In the genomic region with DNA sequence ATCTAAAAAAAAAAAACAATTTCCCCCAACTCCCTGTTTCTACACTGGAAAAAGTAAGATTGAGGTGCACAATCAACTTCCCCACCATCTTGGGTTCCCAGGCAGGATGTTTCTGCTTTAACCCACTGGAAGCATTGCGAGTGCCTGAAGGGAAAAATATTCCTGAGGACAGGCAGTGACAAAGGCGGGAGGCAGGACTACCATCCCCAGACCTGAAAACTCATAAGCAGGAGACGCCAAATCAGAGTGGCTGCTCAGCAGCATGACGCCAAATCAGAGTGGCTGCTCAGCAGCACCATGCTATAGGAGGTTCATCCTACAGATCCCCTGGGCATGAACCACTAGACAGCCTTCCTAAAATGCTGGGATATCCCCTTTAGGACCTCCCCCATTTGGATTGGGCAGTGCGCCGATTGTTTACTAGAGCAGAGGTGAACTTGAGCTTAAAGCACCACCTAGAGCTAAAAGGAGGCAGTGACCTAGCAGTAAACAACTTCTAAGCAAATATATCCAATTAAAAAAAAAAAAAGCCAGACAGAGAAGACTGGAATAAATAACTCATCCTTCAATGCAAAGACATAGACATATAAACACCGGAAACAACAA, we compare ENCODE assay signal across 14 cellular contexts. TPM values are rescaled to one million over a fixed set of nuclear protein-coding genes. Genes with fewer than 3 reads are reported as not detected.
A peak's percentile ranks its signal among the peaks of the same experiment; 100 is the strongest.
DNase-seq lines count a peak whose midpoint lies in the region; ATAC-seq, FAIRE-seq and TF ChIP-seq lines count a peak whose summit lies in the region.
"Had no signal": no experiment of that assay in that cellular context is flagged by ENCODE, and none has a peak within 500 bp of the region (broad histone marks: within the 10 kb centered on the region; RNA-seq: fewer than 3 reads in every experiment).

No MANE protein-coding gene starts in this region.

- no peaks in the 10 kb centered on the region for H3K79me1 ChIP-seq in H1 (ENCODE audit: low read depth, low read length)

- no peak overlapping the region for H2BK15ac ChIP-seq in H1 (ENCODE audit: low read length)

- no peak overlapping the region for H2BK5ac ChIP-seq in H1 (ENCODE audit: low read depth, low read length)

- no peak for TF ChIP-seq EP300 in SK-N-SH (IDR thresholded peaks at IDR 0.05; ENCODE audit: borderline replicate concordance in 1 of 2, low read depth in 1 of 2, low read length in 1 of 2)
- no peak for TF ChIP-seq EP300 in H1 (IDR thresholded peaks at IDR 0.05; ENCODE audit: borderline replicate concordance in 1 of 2, low read depth in 2 of 2, low read length in 2 of 2)

- H4K8ac ChIP-seq in H1 (ENCODE audit: extremely low read depth, insufficient read depth, low read length), result 0 out of 2 replicates have a peak overlapping the region, but pooled peaks have one; percentile 51

- H3K27me3 ChIP-seq in SK-N-SH (ENCODE audit: insufficient read depth) (no peaks in the 10 kb centered on the region), H1 (replicated peaks in 1 of 4; ENCODE audit: control insufficient read depth in 3 of 4, extremely low read depth in 1 of 4, insufficient read depth in 3 of 4, low read length in 3 of 4) (no peaks in the 10 kb centered on the region), esophagus squamous epithelium (no peaks in the 10 kb centered on the region)
- H3K27me3 ChIP-seq: transverse colon had no signal

- H3K9ac ChIP-seq in SK-N-SH, result no peak overlapping the region
- no peak overlapping the region for H3K9ac ChIP-seq in H1 (replicated peaks in 1 of 4; ENCODE audit: extremely low read depth in 1 of 4, low read depth in 3 of 4, low read length in 3 of 4)

- H3K27ac ChIP-seq in SK-N-SH (ENCODE audit: low read depth in 2 of 2, low read length in 1 of 2) (no peak overlapping the region), H1 (ENCODE audit: low read depth, low read length) (no peak overlapping the region), esophagus squamous epithelium (no peak overlapping the region)
- H3K27ac ChIP-seq: transverse colon had no signal

- H2AK5ac ChIP-seq in H1 (ENCODE audit: low read depth, low read length), result no peak overlapping the region

- H4K91ac ChIP-seq in H1 (replicated peaks; ENCODE audit: insufficient read length, low read length), result no peak overlapping the region

- intact Hi-C loops in esophagus squamous epithelium (cut with DNase I), result no loop called here

- in situ Hi-C loops in G401 (cut with HindIII; ENCODE audit: low sequenced_read_pairs), result no loop called here

- H3K18ac ChIP-seq in H1 (ENCODE audit: extremely low read depth, low read length), result no peak overlapping the region

- no peak overlapping the region for H4K5ac ChIP-seq in H1 (ENCODE audit: insufficient read length, low read depth, low read length)

- peak; percentile 8; the same call in 1 of the 2 replicates for TF ChIP-seq RAD21 in SK-N-SH (IDR thresholded peaks at IDR 0.05; ENCODE audit: low read length)
- TF ChIP-seq RAD21 in H1 (IDR thresholded peaks at IDR 0.05 in 1 of 2, conservative IDR thresholded peaks at IDR 0.05 in 1 of 2; ENCODE audit: low read depth in 2 of 2, low read length in 2 of 2), result peak; percentile 47 to 57

- H3K4me3 ChIP-seq in SK-N-SH (ENCODE audit: low read depth in 2 of 2, low read length in 1 of 2) (no peak overlapping the region), H1 (ENCODE audit: extremely low read depth in 1 of 4, insufficient read depth in 2 of 4, low read depth in 3 of 4, low read length in 4 of 4) (no peak overlapping the region), esophagus squamous epithelium (no peak overlapping the region)
- H3K4me3 ChIP-seq: transverse colon had no signal

- WGBS in SK-N-SH (ENCODE audit: low lambda C conversion rate), result 35% methylated on average over 7 of the region's 7 CpGs
- WGBS in H1 (ENCODE audit: extremely low coverage in 1 of 2, insufficient coverage in 1 of 2, insufficient read length in 1 of 2, insufficient replicate concordance in 2 of 2, low coverage in 1 of 2, low lambda C conversion rate in 2 of 2, missing lambda C conversion rate in 1 of 2), 2 experiments, result 70% methylated on average over 7 of the region's 7 CpGs; no CpG with 5 or more reads in 1 of the 2 experiments
- WGBS in esophagus squamous epithelium, 2 donors, result 66 to 71% methylated on average over 1 to 4 of the region's 7 CpGs

- H3K4me2 ChIP-seq in SK-N-SH (no peak overlapping the region), H1 (ENCODE audit: insufficient read depth in 1 of 2, low read depth in 2 of 2, low read length in 2 of 2) (no peak overlapping the region)

- TF ChIP-seq POLR2A in H1 (IDR thresholded peaks at IDR 0.05; ENCODE audit: control extremely low read depth in 1 of 2, low read depth in 2 of 2, low read length in 2 of 2) (no peak), esophagus squamous epithelium (IDR thresholded peaks at IDR 0.05) (no peak)

- TF ChIP-seq CTCF in SK-N-SH (IDR thresholded peaks at IDR 0.05) (no peak), H1 (IDR thresholded peaks at IDR 0.05; ENCODE audit: control extremely low read depth in 1 of 3, insufficient read depth in 1 of 3, low read depth in 1 of 3, low read length in 3 of 3) (peak in 1 of 3 experiments; percentile 23; a peak in 2 of 4 replicates), esophagus squamous epithelium (IDR thresholded peaks at IDR 0.05) (peak in 1 of 6 experiments; percentile 10)

- H3F3A ChIP-seq in SK-N-SH (replicated peaks; ENCODE audit: insufficient read depth), result peaks cover 5% of the 10 kb centered on the region

- POLR2A ChIA-PET in SK-N-SH (lab: Yijun Ruan, JAX), result no interaction called here
- POLR2A ChIA-PET in H1 (lab: Charles Lee; ENCODE audit: partially characterized antibody), result no interaction called here

- H3K56ac ChIP-seq in H1 (replicated peaks; ENCODE audit: insufficient read length, low read depth, low read length), result no peak overlapping the region

- H3K4me1 ChIP-seq in SK-N-SH (ENCODE audit: control insufficient read depth in 1 of 2, insufficient read depth in 2 of 2, low read depth in 1 of 2, low read length in 1 of 2), result no peaks in the 10 kb centered on the region
- H3K4me1 ChIP-seq in H1 (replicated peaks in 1 of 4; ENCODE audit: control insufficient read depth in 3 of 4, insufficient read depth in 4 of 4, low read length in 3 of 4), result no peaks in the 10 kb centered on the region
- H3K4me1 ChIP-seq in esophagus squamous epithelium, result peaks cover 0 to 9% (median 0%) of the 10 kb centered on the region in 3 donors
- H3K4me1 ChIP-seq: transverse colon had no signal

- no peak for FAIRE-seq in H1 (lab: Jason Lieb, UNC)

- H3K79me2 ChIP-seq in SK-N-SH (ENCODE audit: insufficient read depth) (no peaks in the 10 kb centered on the region), H1 (ENCODE audit: control insufficient read depth in 1 of 2, insufficient read depth in 2 of 2, low read length in 2 of 2) (no peaks in the 10 kb centered on the region)

- H3K14ac ChIP-seq in H1 (ENCODE audit: insufficient read length), result no peak overlapping the region

- no peak overlapping the region for H2BK120ac ChIP-seq in H1 (replicated peaks; ENCODE audit: low read depth, low read length)

- H2AFZ ChIP-seq in SK-N-SH (ENCODE audit: low read depth), result no peak overlapping the region
- H2AFZ ChIP-seq in H1 (ENCODE audit: low read length), result peak overlapping the region; percentile 83; the same call in 1 of the 2 replicates

- DNase-seq in SK-N-SH (no peak), NCI-H82 (lab: John Stamatoyannopoulos, UW) (peak; percentile 17), H1 (ENCODE audit: low read depth in 1 of 2, low spot score in 2 of 2) (peak; percentile 3 to 42), G401 (ENCODE audit: low spot score) (no peak), NCI-H2081 (lab: John Stamatoyannopoulos, UW) (no peak), esophagus squamous epithelium (lab: John Stamatoyannopoulos, UW) (no peak)
- DNase-seq: activated CD8-positive, alpha-beta T cell treated with anti-CD3 and anti-CD28 coated beads for 36 hours; activated naive CD4-positive, alpha-beta T cell; NCI-H1694 treated with DMSO at 0.1 percent for 48 hours; T-helper 17 cell; transverse colon had no signal

- no peak overlapping the region for H3K4ac ChIP-seq in H1 (replicated peaks; ENCODE audit: insufficient read length, low read depth, low read length)

- ATAC-seq in SK-N-SH treated with all-trans-retinoic acid at 6 μM for 48 hours (no peak), GM19467 (IDR thresholded peaks at IDR 0.05; ENCODE audit: unreplicated experiment) (no peak)
- ATAC-seq: activated CD8-positive, alpha-beta T cell treated with anti-CD3 and anti-CD28 coated beads for 36 hours; T-helper 17 cell had no signal

- no peak overlapping the region for H3K23ac ChIP-seq in H1 (ENCODE audit: insufficient read length)

- no peaks in the 10 kb centered on the region for H3K9me2 ChIP-seq in SK-N-SH

- H3K36me3 ChIP-seq in SK-N-SH (replicated peaks in 1 of 2; ENCODE audit: control insufficient read depth in 1 of 2, insufficient read depth in 2 of 2, low read length in 1 of 2) (no peaks in the 10 kb centered on the region), H1 (ENCODE audit: control insufficient read depth in 2 of 4, insufficient read depth in 4 of 4, low read length in 3 of 4) (no peaks in the 10 kb centered on the region), esophagus squamous epithelium (no peaks in the 10 kb centered on the region)
- H3K36me3 ChIP-seq: transverse colon had no signal

- H3K23me2 ChIP-seq in H1 (ENCODE audit: low read depth, low read length), result no peaks in the 10 kb centered on the region

- H4K20me1 ChIP-seq in SK-N-SH (ENCODE audit: insufficient read depth) (no peaks in the 10 kb centered on the region), H1 (replicated peaks in 1 of 2; ENCODE audit: control insufficient read depth in 1 of 2, insufficient read depth in 2 of 2, low read length in 2 of 2) (no peaks in the 10 kb centered on the region)

- CTCF ChIA-PET in SK-N-SH (lab: Yijun Ruan, JAX) (no interaction called here), H1 (lab: Charles Lee; ENCODE audit: partially characterized antibody) (interaction anchor here (0.7 to 1.1 kb wide), 2 partner anchors 47 to 953 kb away, joined by 3 to 4 read pairs; no protein-coding TSS in a partner anchor)

- peaks cover 11% of the 10 kb centered on the region; the same call in 1 of the 2 replicates for H3K9me3 ChIP-seq in SK-N-SH
- peaks cover 0 to 5% of the 10 kb centered on the region in 2 experiments; a peak in 1 of 4 replicates for H3K9me3 ChIP-seq in H1 (ENCODE audit: insufficient read depth in 2 of 2, low read depth in 1 of 2, low read length in 1 of 2)
- H3K9me3 ChIP-seq in esophagus squamous epithelium, result peaks cover 0 to 11% (median 0%) of the 10 kb centered on the region in 3 donors
- H3K9me3 ChIP-seq: transverse colon had no signal

- H2BK20ac ChIP-seq in H1 (ENCODE audit: low read length), result no peak overlapping the region

- no peak overlapping the region for H2BK12ac ChIP-seq in H1 (ENCODE audit: low read depth, low read length)

RNA-seq across cellular contexts. Expression of gene GK, which starts 35.0 kb away (rescaled TPM):
- 2.2 and 3.1 TPM in 2 replicates for polyA plus RNA-seq in SK-N-SH (2012; rRNA removed)
- 2.6 and 2.8 TPM in 2 replicates for polyA plus RNA-seq in SK-N-SH (2012; cell fraction: cytosol; rRNA removed)
- polyA plus RNA-seq in SK-N-SH (2012; cell fraction: nucleus; rRNA removed), result 2.2 and 4.8 TPM in 2 replicates
- 9.4 and 11.2 TPM in 2 replicates for total RNA-seq in H1 (2021; fragmentation: NEBNext Ultra II Directional; extraction: Animal tissue kit (Norgen Biotek cat#: 25700))
- 2.2 and 2.9 TPM in 2 replicates for polyA plus RNA-seq in H1 (2011; rRNA removed)
- polyA plus RNA-seq in H1 (2011; cell fraction: cytosol; rRNA removed), result 4.9 TPM
- polyA plus RNA-seq in H1 (2011; cell fraction: nucleus; rRNA removed), result 4.7 TPM
- 4.7 to 9.3 TPM (median 6.0 TPM) in 4 replicates for polyA plus RNA-seq in H1 (2012, experiment 1 of 2)
- 0.59 TPM for polyA plus RNA-seq in H1 (2012, experiment 2 of 2)
- polyA plus RNA-seq in H1 (2013, experiment 1 of 2), result 5.1 TPM
- 4.5 TPM for polyA plus RNA-seq in H1 (2013, experiment 2 of 2)
- polyA minus RNA-seq in H1 (2011; rRNA and poly(A)+ RNA removed), result 6.2 and 8.8 TPM in 2 replicates
- polyA minus RNA-seq in H1 (2011; cell fraction: cytosol; rRNA and poly(A)+ RNA removed), result 4.9 TPM
- polyA minus RNA-seq in H1 (2011; cell fraction: nucleus; rRNA and poly(A)+ RNA removed), result 5.0 TPM
- 3.9 and 4.3 TPM in 2 replicates for total RNA-seq in G401 (2014; rRNA removed; shearing (Covaris generic))
- 10 to 100 TPM in 3 of 4 donors, 1 to 10 TPM in 1; 6.9 to 31.3 (median 10.6) TPM for total RNA-seq in esophagus squamous epithelium

RNA-seq across cellular contexts. Expression of gene TASL, which starts 40.7 kb away (rescaled TPM):
- not detected in 2 replicates for polyA plus RNA-seq in SK-N-SH (2012; rRNA removed)
- not detected in 2 replicates for polyA plus RNA-seq in SK-N-SH (2012; cell fraction: cytosol; rRNA removed)
- not detected in 2 replicates for polyA plus RNA-seq in SK-N-SH (2012; cell fraction: nucleus; rRNA removed)
- total RNA-seq in H1 (2021; fragmentation: NEBNext Ultra II Directional; extraction: Animal tissue kit (Norgen Biotek cat#: 25700)), result not detected in 2 replicates
- not detected in 2 replicates for polyA plus RNA-seq in H1 (2011; rRNA removed)
- polyA plus RNA-seq in H1 (2011; cell fraction: cytosol; rRNA removed), result not detected
- not detected for polyA plus RNA-seq in H1 (2011; cell fraction: nucleus; rRNA removed)
- polyA plus RNA-seq in H1 (2012, experiment 1 of 2), result not detected in 4 replicates
- not detected for polyA plus RNA-seq in H1 (2012, experiment 2 of 2)
- polyA plus RNA-seq in H1 (2013, experiment 1 of 2), result not detected
- not detected for polyA plus RNA-seq in H1 (2013, experiment 2 of 2)
- not detected in 2 replicates for polyA minus RNA-seq in H1 (2011; rRNA and poly(A)+ RNA removed)
- not detected for polyA minus RNA-seq in H1 (2011; cell fraction: cytosol; rRNA and poly(A)+ RNA removed)
- polyA minus RNA-seq in H1 (2011; cell fraction: nucleus; rRNA and poly(A)+ RNA removed), result not detected
- not detected in 2 replicates for total RNA-seq in G401 (2014; rRNA removed; shearing (Covaris generic))
- total RNA-seq in esophagus squamous epithelium, result 1 to 10 TPM in 1 of 4 donors, under 1 TPM in 2, not detected in 1; 0.31 to 1.6 (median 0.57) TPM
- total RNA-seq: osteocyte had no signal

Comparison
In these comparisons a context has a peak if more than half of its experiments do, and no peak if none do; other contexts are left out.
1. DNase-seq: peak in NCI-H82 (single experiment) and H1 (2 of 2); none in SK-N-SH (single experiment), G401 (single experiment), NCI-H2081 (0 of 2) and esophagus squamous epithelium (single experiment).
2. Of the 17 proteins assayed by ChIP-seq in both H1 and SK-N-SH: peak only in H1: none; only in SK-N-SH: none; in both: RAD21; in neither: 15; mixed calls (peak in some experiments, not most) for 1.